In the genomic region with DNA sequence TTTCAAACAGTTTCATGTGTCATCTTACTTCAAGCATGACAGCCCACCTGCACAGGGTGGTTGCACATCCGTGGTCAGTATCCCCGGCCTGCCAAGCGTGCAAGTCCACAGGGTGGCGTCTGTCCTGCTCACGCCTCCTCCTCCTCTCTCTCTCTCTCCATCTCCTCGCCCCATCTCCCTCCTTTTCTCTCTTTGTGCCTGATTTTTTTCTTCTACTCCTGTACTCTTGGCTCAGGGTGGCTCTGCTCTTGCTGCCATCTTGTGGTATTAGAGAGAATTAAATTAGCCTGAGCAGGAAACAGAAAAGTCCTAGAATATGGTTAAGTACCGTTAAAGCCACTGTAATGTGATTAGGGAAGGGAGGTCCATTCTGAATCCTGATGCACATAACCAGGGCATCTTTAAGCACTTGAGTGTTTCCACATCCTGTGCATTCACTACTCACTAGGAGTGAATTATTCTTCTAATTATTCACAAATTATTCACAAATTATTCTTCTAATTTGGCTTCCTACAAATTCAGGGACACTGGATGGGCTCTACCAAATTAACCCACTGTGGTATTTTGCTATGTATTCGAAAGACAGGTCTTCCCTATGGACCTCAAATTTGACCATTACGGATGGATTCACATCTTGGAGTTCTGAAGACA, we compare ENCODE assay signal across 8 cellular contexts. TPM values are rescaled to one million over a fixed set of nuclear protein-coding genes. Genes with fewer than 3 reads are reported as not detected.
DNase-seq lines count a peak whose midpoint lies in the region; ATAC-seq and TF ChIP-seq lines count a peak whose summit lies in the region.

No MANE protein-coding gene starts in this region.

- ATAC-seq in GM21529 (IDR thresholded peaks at IDR 0.05; ENCODE audit: unreplicated experiment): no peak
- ATAC-seq in GM21526 (IDR thresholded peaks at IDR 0.05; ENCODE audit: low FRiP score, unreplicated experiment): no peak

- CTCF ChIA-PET in CD4-positive, alpha-beta memory T cell (lab: Charles Lee; ENCODE audit: partially characterized antibody): interaction anchor here (0.9 to 3.1 kb wide), 13 partner anchors 8 to 136 kb away, joined by 3 to 72 read pairs (median 5); a partner anchor contains a TSS

- no peaks in the 10 kb centered on the region for H3K9me3 ChIP-seq in CD4-positive, alpha-beta memory T cell (ENCODE audit: control insufficient read depth in 1 of 2, low read length in 2 of 2)

- peak in 4 of 5 donors; percentile 24 to 35 (median 32) for DNase-seq in CD4-positive, alpha-beta memory T cell
- DNase-seq in HK-2 (ENCODE audit: unreplicated experiment): peak; percentile 42
- DNase-seq in NCI-H82 (lab: John Stamatoyannopoulos, UW): peak; percentile 89
- DNase-seq in cerebellar cortex (ENCODE audit: low spot score): peak; percentile 92
- peak; percentile 67 for DNase-seq in kidney tubule cell (ENCODE audit: low spot score)
- no peak for DNase-seq in type B pancreatic cell (ENCODE audit: extremely low spot score, unreplicated experiment)

- H3K9me3 Mint-ChIP-seq in CD4-positive, alpha-beta memory T cell: no peaks in the 10 kb centered on the region
- no peaks in the 10 kb centered on the region for H3K9me3 Mint-ChIP-seq in type B pancreatic cell

- no peaks in the 10 kb centered on the region for H3K4me1 ChIP-seq in CD4-positive, alpha-beta memory T cell (ENCODE audit: insufficient read depth, low read length)

- no peaks in the 10 kb centered on the region for H3K27me3 ChIP-seq in CD4-positive, alpha-beta memory T cell (ENCODE audit: insufficient read depth, low read length)

- H3K27me3 Mint-ChIP-seq in CD4-positive, alpha-beta memory T cell: peaks cover 0 to 5% of the 10 kb centered on the region in 2 donors
- H3K27me3 Mint-ChIP-seq in type B pancreatic cell: peaks cover 20% of the 10 kb centered on the region

- H3K36me3 ChIP-seq in CD4-positive, alpha-beta memory T cell (ENCODE audit: insufficient read depth, low read length): no peaks in the 10 kb centered on the region

- no peak overlapping the region for H3K27ac Mint-ChIP-seq in CD4-positive, alpha-beta memory T cell
- H3K27ac Mint-ChIP-seq in type B pancreatic cell: no peak overlapping the region

- H3K4me1 Mint-ChIP-seq in CD4-positive, alpha-beta memory T cell: peaks cover 0 to 5% (median 3%) of the 10 kb centered on the region in 4 donors
- H3K4me1 Mint-ChIP-seq in type B pancreatic cell (ENCODE audit: unreplicated experiment): no peaks in the 10 kb centered on the region

- intact Hi-C loops in CD4-positive, alpha-beta memory T cell (cut with micrococcal nuclease): loop anchor here (1.0 kb wide), 2 partner anchors 39 to 131 kb away; no protein-coding TSS in a partner anchor

- POLR2A ChIA-PET in CD4-positive, alpha-beta memory T cell (lab: Charles Lee; ENCODE audit: partially characterized antibody): no interaction called here

- TF ChIP-seq CTCF in type B pancreatic cell (conservative IDR thresholded peaks at IDR 0.05): peak; percentile 82

- no peak overlapping the region for H3K4me3 Mint-ChIP-seq in CD4-positive, alpha-beta memory T cell
- H3K4me3 Mint-ChIP-seq in type B pancreatic cell: no peak overlapping the region

- H3K4me3 ChIP-seq in CD4-positive, alpha-beta memory T cell (ENCODE audit: low read length in 2 of 2): no peak overlapping the region

- no peaks in the 10 kb centered on the region for H3K36me3 Mint-ChIP-seq in CD4-positive, alpha-beta memory T cell
- no peaks in the 10 kb centered on the region for H3K36me3 Mint-ChIP-seq in type B pancreatic cell

- H3K27ac ChIP-seq in CD4-positive, alpha-beta memory T cell (ENCODE audit: low read depth, low read length): no peak overlapping the region

RNA-seq across cellular contexts. Expression of a gene that starts 25.5 kb away (rescaled TPM):
- 1 to 10 TPM; 7.0 to 7.5 TPM for total RNA-seq in CD4-positive, alpha-beta memory T cell
- 1 to 10 TPM in 1 of 2 donors, under 1 TPM in 1; 0.30 to 4.1 TPM for polyA plus RNA-seq in CD4-positive, alpha-beta memory T cell
- 1.4 and 2.4 TPM in 2 replicates for total RNA-seq in type B pancreatic cell (ENCODE audit: low replicate concordance)

RNA-seq across cellular contexts. Expression of a gene that starts 52.7 kb away (rescaled TPM):
- total RNA-seq in CD4-positive, alpha-beta memory T cell: 10 to 100 TPM; 73.5 to 77.4 TPM
- polyA plus RNA-seq in CD4-positive, alpha-beta memory T cell: 10 to 100 TPM; 25.5 to 65.6 TPM
- 1.8 and 4.2 TPM in 2 replicates for total RNA-seq in type B pancreatic cell (ENCODE audit: low replicate concordance)

Comparison
In these comparisons a context has a peak if more than half of its experiments do, and no peak if none do; other contexts are left out.
1. RNA of a gene that starts 52.7 kb away (total RNA-seq): 73.5 to 77.4 TPM in CD4-positive, alpha-beta memory T cell; 1.8 to 4.2 TPM in type B pancreatic cell; every median in the first group is over 10 times any median in the second.